7 cellular contexts compared by ENCODE assay signal in the genomic region with DNA sequence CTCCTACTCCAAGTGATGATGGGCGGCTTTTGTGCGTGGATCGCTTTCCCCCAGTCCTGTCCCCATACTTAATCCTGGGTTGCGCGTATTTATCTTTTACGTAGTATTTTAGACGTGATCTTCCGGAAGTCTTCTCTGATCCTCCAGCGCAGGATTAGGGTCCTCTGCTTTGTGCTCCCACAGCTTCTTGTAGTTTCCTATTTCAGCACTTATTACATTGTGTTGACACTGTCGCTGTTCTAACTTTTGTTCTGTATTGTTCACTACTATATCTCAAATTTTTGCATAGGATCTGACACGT. TPM values are rescaled to one million over a fixed set of nuclear protein-coding genes. Genes with fewer than 3 reads are reported as not detected.
DNase-seq lines count a peak whose midpoint lies in the region; ATAC-seq and TF ChIP-seq lines count a peak whose summit lies in the region.

No MANE protein-coding gene starts in this region.

- H3K9me2 ChIP-seq in GM23248 (ENCODE audit: insufficient read depth), result no peaks in the 10 kb centered on the region

- DNase-seq in GM23248 (peak; percentile 61), SJSA1 (ENCODE audit: low read depth in 1 of 2, low spot score in 2 of 2) (no peak), fibroblast of the aortic adventitia (ENCODE audit: low read depth) (no peak), cortex of kidney (lab: John Stamatoyannopoulos, UW) (no peak), AG08396 (ENCODE audit: low spot score) (no peak)

- H3K9me3 ChIP-seq in GM23248 (ENCODE audit: low read depth), result no peaks in the 10 kb centered on the region
- no peaks in the 10 kb centered on the region for H3K9me3 ChIP-seq in SJSA1 (replicated peaks)
- H3K9me3 ChIP-seq in skeletal muscle tissue (ENCODE audit: control insufficient read depth in 3 of 3, low read length in 3 of 3), result no peaks in the 10 kb centered on the region

- H3K36me3 ChIP-seq in GM23248 (ENCODE audit: low read depth) (peaks cover 31% of the 10 kb centered on the region), SJSA1 (peaks cover 81% of the 10 kb centered on the region), skeletal muscle tissue (ENCODE audit: control insufficient read depth in 3 of 3, insufficient read depth in 3 of 3, low read length in 3 of 3) (peaks cover 46 to 55% (median 52%) of the 10 kb centered on the region in 3 donors)

- no peaks in the 10 kb centered on the region for H3K27me3 ChIP-seq in GM23248 (replicated peaks; ENCODE audit: insufficient read depth)
- H3K27me3 ChIP-seq in SJSA1 (replicated peaks), result no peaks in the 10 kb centered on the region
- no peaks in the 10 kb centered on the region for H3K27me3 ChIP-seq in skeletal muscle tissue (ENCODE audit: control insufficient read depth in 3 of 3, insufficient read depth in 3 of 3, low read length in 3 of 3)

- peak overlapping the region; percentile 87 for H3K4me2 ChIP-seq in GM23248 (ENCODE audit: unreplicated experiment)

- ATAC-seq in HG03159 (IDR thresholded peaks at IDR 0.05; ENCODE audit: unreplicated experiment), result no peak

- peaks cover 14% of the 10 kb centered on the region for H3K4me1 ChIP-seq in GM23248 (ENCODE audit: insufficient read depth)
- H3K4me1 ChIP-seq in SJSA1 (replicated peaks), result peaks cover 12% of the 10 kb centered on the region
- H3K4me1 ChIP-seq in skeletal muscle tissue (ENCODE audit: control insufficient read depth in 3 of 3, insufficient read depth in 3 of 3, low read length in 3 of 3), result peaks cover 15 to 18% (median 16%) of the 10 kb centered on the region in 3 donors

- no peaks in the 10 kb centered on the region for H3F3A ChIP-seq in GM23248 (ENCODE audit: insufficient read depth)

- H3K9ac ChIP-seq in GM23248, result peak overlapping the region; percentile 93
- H3K9ac ChIP-seq in skeletal muscle tissue (ENCODE audit: low read depth in 1 of 3, low read length in 3 of 3), result peak overlapping the region; percentile 74 to 97 (median 96)

- peak overlapping the region; percentile 82 for H3K27ac ChIP-seq in GM23248
- peak overlapping the region; percentile 40 for H3K27ac ChIP-seq in SJSA1
- peak overlapping the region; percentile 84 for H3K27ac ChIP-seq in skeletal muscle tissue (ENCODE audit: low read depth, low read length)

- H3K79me2 ChIP-seq in GM23248 (ENCODE audit: insufficient read depth), result peaks cover 83% of the 10 kb centered on the region

- no peak for TF ChIP-seq CTCF in fibroblast of the aortic adventitia (IDR thresholded peaks at IDR 0.05; ENCODE audit: insufficient read depth, low read length)

- in situ Hi-C loops in GM23248 (cut with MboI), result no loop called here

- peak overlapping the region; percentile 84 for H3K4me3 ChIP-seq in GM23248
- peak overlapping the region; percentile 63 for H3K4me3 ChIP-seq in SJSA1
- H3K4me3 ChIP-seq in fibroblast of the aortic adventitia (ENCODE audit: low read depth, low read length), result peak overlapping the region; percentile 93
- peak overlapping the region; percentile 82 to 98 (median 94) for H3K4me3 ChIP-seq in skeletal muscle tissue (ENCODE audit: low read length in 3 of 3)

- H2AFZ ChIP-seq in GM23248, result peak overlapping the region; percentile 85

- no peaks in the 10 kb centered on the region for H4K20me1 ChIP-seq in GM23248 (ENCODE audit: insufficient read depth)

- WGBS in GM23248 (ENCODE audit: low coverage in 1 of 2, low lambda C conversion rate in 2 of 2, missing lambda C conversion rate in 2 of 2), 2 experiments, result 2% methylated on average over 11 of the region's 11 CpGs

RNA-seq across cellular contexts. Expression of a gene that starts 0.5 kb away (rescaled TPM):
- total RNA-seq in GM23248 (2014; rRNA removed; shearing (Covaris generic)), result 72.0 and 72.2 TPM in 2 replicates
- polyA plus RNA-seq in GM23248 (2016; fragmentation: Nextera tagmentation; extraction: Ambion mirVana), result 105 and 106 TPM in 2 replicates
- total RNA-seq in SJSA1 (2014; rRNA removed; shearing (Covaris generic)), result 130 and 154 TPM in 2 replicates
- total RNA-seq in fibroblast of the aortic adventitia (ENCODE audit: low replicate concordance) (84.2 and 183 TPM in 2 replicates), skeletal muscle tissue (60.5 TPM)

RNA-seq across cellular contexts. Expression of a gene that starts 0.7 kb away (rescaled TPM):
- total RNA-seq in GM23248 (2014; rRNA removed; shearing (Covaris generic)), result 21.9 and 25.4 TPM in 2 replicates
- 117 and 120 TPM in 2 replicates for polyA plus RNA-seq in GM23248 (2016; fragmentation: Nextera tagmentation; extraction: Ambion mirVana)
- total RNA-seq in SJSA1 (2014; rRNA removed; shearing (Covaris generic)), result 125 and 176 TPM in 2 replicates
- total RNA-seq in fibroblast of the aortic adventitia (ENCODE audit: low replicate concordance) (32.9 and 40.6 TPM in 2 replicates), skeletal muscle tissue (42.8 TPM)

RNA-seq across cellular contexts. Expression of a gene that starts 8.8 kb away (rescaled TPM):
- total RNA-seq in GM23248 (2014; rRNA removed; shearing (Covaris generic)), result 14.4 and 48.2 TPM in 2 replicates
- 5.4 and 5.6 TPM in 2 replicates for polyA plus RNA-seq in GM23248 (2016; fragmentation: Nextera tagmentation; extraction: Ambion mirVana)
- 17.9 and 100 TPM in 2 replicates for total RNA-seq in SJSA1 (2014; rRNA removed; shearing (Covaris generic))
- total RNA-seq in fibroblast of the aortic adventitia (ENCODE audit: low replicate concordance) (21.1 and 295 TPM in 2 replicates), skeletal muscle tissue (2.6 TPM)

RNA-seq across cellular contexts. Expression of a gene that starts 15.1 kb away (rescaled TPM):
- total RNA-seq in GM23248 (2014; rRNA removed; shearing (Covaris generic)), result 1.9 and 6.1 TPM in 2 replicates
- polyA plus RNA-seq in GM23248 (2016; fragmentation: Nextera tagmentation; extraction: Ambion mirVana), result 2.1 and 3.2 TPM in 2 replicates
- 7.6 and 10.3 TPM in 2 replicates for total RNA-seq in SJSA1 (2014; rRNA removed; shearing (Covaris generic))
- 0.36 and 4.4 TPM in 2 replicates for total RNA-seq in fibroblast of the aortic adventitia (ENCODE audit: low replicate concordance)
- 39.7 TPM for total RNA-seq in skeletal muscle tissue

RNA-seq across cellular contexts. Expression of a gene that starts 16.6 kb away (rescaled TPM):
- total RNA-seq in GM23248 (2014; rRNA removed; shearing (Covaris generic)), result 17.5 and 19.6 TPM in 2 replicates
- 17.7 and 18.6 TPM in 2 replicates for polyA plus RNA-seq in GM23248 (2016; fragmentation: Nextera tagmentation; extraction: Ambion mirVana)
- total RNA-seq in SJSA1 (2014; rRNA removed; shearing (Covaris generic)), result 16.0 and 20.8 TPM in 2 replicates
- total RNA-seq in fibroblast of the aortic adventitia (ENCODE audit: low replicate concordance), result 12.8 and 21.9 TPM in 2 replicates
- total RNA-seq in skeletal muscle tissue, result 9.4 TPM
